Comparison of ENCODE assay signal across 9 cellular contexts in genomic region chr5:67350600-67351315, GRCh38.
A peak's percentile ranks its signal among the peaks of the same experiment; 100 is the strongest.
DNase-seq lines count a peak whose midpoint lies in the region; ATAC-seq, FAIRE-seq and TF ChIP-seq lines count a peak whose summit lies in the region.
"Had no signal": no experiment of that assay in that cellular context is flagged by ENCODE, and none has a peak within 500 bp of the region (broad histone marks: within the 10 kb centered on the region; RNA-seq: fewer than 3 reads in every experiment).

No MANE protein-coding gene starts in this region.

- H3K36me3 ChIP-seq in SJCRH30 = no peaks in the 10 kb centered on the region

- ATAC-seq in activated CD8-positive, alpha-beta T cell treated with anti-CD3 and anti-CD28 coated beads, Interleukin-2, amount 10 ng/mL, durations not matched to agents 7 days and 5 days = no peak
- peak; percentile 62 to 86 for ATAC-seq in naive thymus-derived CD8-positive, alpha-beta T cell
- ATAC-seq in HG02981 (IDR thresholded peaks at IDR 0.05; ENCODE audit: unreplicated experiment) = no peak

- POLR2A ChIA-PET in activated CD8-positive, alpha-beta T cell treated with anti-CD3 and anti-CD28 coated beads, Interleukin-2, amount 10 ng/mL, durations not matched to agents 7 days and 5 days (lab: Charles Lee) = interaction anchor here (1.0 kb wide), 1 partner anchor 26 kb away, joined by 3 read pairs; no protein-coding TSS in a partner anchor
- POLR2A ChIA-PET in naive thymus-derived CD8-positive, alpha-beta T cell (lab: Charles Lee) = no interaction called here

- CTCF ChIA-PET in activated CD8-positive, alpha-beta T cell treated with anti-CD3 and anti-CD28 coated beads, Interleukin-2, amount 10 ng/mL, durations not matched to agents 7 days and 5 days (lab: Charles Lee) = interaction anchor here (2.4 kb wide), 1 partner anchor 104 kb away, joined by 7 read pairs; no protein-coding TSS in a partner anchor

- H3K4me3 ChIP-seq in SJCRH30 = no peak overlapping the region

- no peaks in the 10 kb centered on the region for H3K27me3 ChIP-seq in SJCRH30

- peaks cover 4% of the 10 kb centered on the region for H3K27me3 Mint-ChIP-seq in activated CD8-positive, alpha-beta T cell treated with anti-CD3 and anti-CD28 coated beads, Interleukin-2, amount 10 ng/mL, durations not matched to agents 7 days and 5 days (ENCODE audit: low read depth)
- peaks cover 0 to 3% (median 0%) of the 10 kb centered on the region in 5 donors for H3K27me3 Mint-ChIP-seq in naive thymus-derived CD8-positive, alpha-beta T cell

- FAIRE-seq in GM12891 (lab: Jason Lieb, UNC) = no peak
- FAIRE-seq: A204.1 had no signal

- no peak overlapping the region for H3K27ac ChIP-seq in SJCRH30

- peaks cover 12% of the 10 kb centered on the region for H3K4me1 Mint-ChIP-seq in activated CD8-positive, alpha-beta T cell treated with anti-CD3 and anti-CD28 coated beads, Interleukin-2, amount 10 ng/mL, durations not matched to agents 7 days and 5 days (ENCODE audit: low read depth)
- H3K4me1 Mint-ChIP-seq in naive thymus-derived CD8-positive, alpha-beta T cell = peaks cover 8 to 28% (median 25%) of the 10 kb centered on the region in 4 donors

- DNase-seq in NCI-H1105 treated with DMSO at 0.1 percent for 48 hours (lab: John Stamatoyannopoulos, UW) (peak; percentile 53), NCI-H1105 (lab: John Stamatoyannopoulos, UW) (no peak), NCI-H146 (lab: John Stamatoyannopoulos, UW) (peak; percentile 50), GM12891 (ENCODE audit: insufficient read length, low spot score) (no peak), SJCRH30 (no peak)
- peak; percentile 26 for DNase-seq in activated CD8-positive, alpha-beta T cell treated with anti-CD3 and anti-CD28 coated beads, Interleukin-2, amount 10 ng/mL, durations not matched to agents 7 days and 5 days
- peak in 6 of 10 donors; percentile 1 to 43 (median 26) for DNase-seq in naive thymus-derived CD8-positive, alpha-beta T cell

- peak overlapping the region; percentile 37 for H3K4me3 Mint-ChIP-seq in activated CD8-positive, alpha-beta T cell treated with anti-CD3 and anti-CD28 coated beads, Interleukin-2, amount 10 ng/mL, durations not matched to agents 7 days and 5 days
- peak overlapping the region; percentile 74 to 87 (median 80) for H3K4me3 Mint-ChIP-seq in naive thymus-derived CD8-positive, alpha-beta T cell

- H3K27ac Mint-ChIP-seq in activated CD8-positive, alpha-beta T cell treated with anti-CD3 and anti-CD28 coated beads, Interleukin-2, amount 10 ng/mL, durations not matched to agents 7 days and 5 days = no peak overlapping the region
- H3K27ac Mint-ChIP-seq in naive thymus-derived CD8-positive, alpha-beta T cell = peak overlapping the region; percentile 5 to 89 (median 66)

- no peaks in the 10 kb centered on the region for H3K9me3 ChIP-seq in SJCRH30 (replicated peaks)

- peaks cover 3% of the 10 kb centered on the region for H3K9me3 Mint-ChIP-seq in activated CD8-positive, alpha-beta T cell treated with anti-CD3 and anti-CD28 coated beads, Interleukin-2, amount 10 ng/mL, durations not matched to agents 7 days and 5 days (ENCODE audit: insufficient read depth)
- H3K9me3 Mint-ChIP-seq in naive thymus-derived CD8-positive, alpha-beta T cell = peaks cover 0 to 2% (median 0%) of the 10 kb centered on the region in 9 donors

- H3K4me1 ChIP-seq in SJCRH30 = no peaks in the 10 kb centered on the region

- no peaks in the 10 kb centered on the region for H3K36me3 Mint-ChIP-seq in activated CD8-positive, alpha-beta T cell treated with anti-CD3 and anti-CD28 coated beads, Interleukin-2, amount 10 ng/mL, durations not matched to agents 7 days and 5 days (ENCODE audit: low read depth)
- H3K36me3 Mint-ChIP-seq in naive thymus-derived CD8-positive, alpha-beta T cell = no peaks in the 10 kb centered on the region

- no peak for TF ChIP-seq POLR2A in GM12891 (IDR thresholded peaks at IDR 0.05; ENCODE audit: low read depth, low read length)

TF ChIP-seq in GM12891, 5 proteins besides CTCF, POLR2A, EP300 and RAD21:
- TF ChIP-seq POLR2AphosphoS5 (IDR thresholded peaks at IDR 0.05; ENCODE audit: low read depth, low read length) (no peak), PAX5 (IDR thresholded peaks at IDR 0.05; ENCODE audit: insufficient read depth, low read length, severe bottlenecking) (no peak), POU2F2 (IDR thresholded peaks at IDR 0.05; ENCODE audit: low read depth, low read length) (no peak), TAF1 (IDR thresholded peaks at IDR 0.05; ENCODE audit: low read depth, low read length) (no peak), SPI1 (IDR thresholded peaks at IDR 0.05; ENCODE audit: low read depth, low read length) (no peak)
TF ChIP-seq in GM12891: peak in this region for 0.

Comparison
In these comparisons a context has a peak if more than half of its experiments do, and no peak if none do; other contexts are left out.
1. DNase-seq: peak in NCI-H1105 treated with DMSO at 0.1 percent for 48 hours (single experiment), NCI-H146 (single experiment), activated CD8-positive, alpha-beta T cell treated with anti-CD3 and anti-CD28 coated beads, Interleukin-2, amount 10 ng/mL, durations not matched to agents 7 days and 5 days (single experiment) and naive thymus-derived CD8-positive, alpha-beta T cell (6 of 10); none in NCI-H1105 (single experiment), GM12891 (single experiment) and SJCRH30 (0 of 2).
2. ATAC-seq: peak in naive thymus-derived CD8-positive, alpha-beta T cell (2 of 2); none in activated CD8-positive, alpha-beta T cell treated with anti-CD3 and anti-CD28 coated beads, Interleukin-2, amount 10 ng/mL, durations not matched to agents 7 days and 5 days (single experiment) and HG02981 (single experiment).